Comparison of ENCODE assay signal across 8 cellular contexts in genomic region chr2:88059979-88060906, GRCh38. TPM values are rescaled to one million over a fixed set of nuclear protein-coding genes. Genes with fewer than 3 reads are reported as not detected.
DNase-seq lines count a peak whose midpoint lies in the region; ATAC-seq and TF ChIP-seq lines count a peak whose summit lies in the region.

No MANE protein-coding gene starts in this region.

- peaks cover 25% of the 10 kb centered on the region for H3K4me1 Mint-ChIP-seq in stimulated activated effector memory CD8-positive, alpha-beta T cell treated with anti-CD3 and anti-CD28 coated beads, Interleukin-12 subunit alpha, Interleukin-12 subunit beta, amount 100 ng/mL, for 72 hours

- no peak overlapping the region for H3K27ac Mint-ChIP-seq in stimulated activated effector memory CD8-positive, alpha-beta T cell treated with anti-CD3 and anti-CD28 coated beads, Interleukin-12 subunit alpha, Interleukin-12 subunit beta, amount 100 ng/mL, for 72 hours

- no peak overlapping the region for H3K27ac ChIP-seq in hepatocyte

- no peaks in the 10 kb centered on the region for H3K9me3 Mint-ChIP-seq in stimulated activated effector memory CD8-positive, alpha-beta T cell treated with anti-CD3 and anti-CD28 coated beads, Interleukin-12 subunit alpha, Interleukin-12 subunit beta, amount 100 ng/mL, for 72 hours

- H3K4me2 ChIP-seq in hepatocyte = no peak overlapping the region

- ATAC-seq in HG03175 (IDR thresholded peaks at IDR 0.05; ENCODE audit: unreplicated experiment) = peak; percentile 36
- peak; percentile 38 for ATAC-seq in stimulated activated effector memory CD8-positive, alpha-beta T cell treated with anti-CD3 and anti-CD28 coated beads, Interleukin-12 subunit alpha, Interleukin-12 subunit beta, amount 100 ng/mL, for 72 hours
- ATAC-seq in GM19452 (IDR thresholded peaks at IDR 0.05; ENCODE audit: unreplicated experiment) = no peak

- peaks cover 6% of the 10 kb centered on the region for H3K4me1 ChIP-seq in hepatocyte (ENCODE audit: insufficient read depth)

- DNase-seq in Ammon's horn (ENCODE audit: low spot score) (peak; percentile 69), NCI-H526 (lab: John Stamatoyannopoulos, UW) (peak; percentile 34 to 77), hepatocyte (ENCODE audit: low spot score) (peak; percentile 69)
- peak; percentile 19 for DNase-seq in activated naive CD4-positive, alpha-beta T cell treated with anti-CD3 and anti-CD28 coated beads, Interleukin-2, amount 50 U/mL, for 16 hours
- no peak for DNase-seq in stimulated activated effector memory CD8-positive, alpha-beta T cell treated with anti-CD3 and anti-CD28 coated beads, Interleukin-12 subunit alpha, Interleukin-12 subunit beta, amount 100 ng/mL, for 72 hours (ENCODE audit: low spot score in 2 of 2)

- H2AFZ ChIP-seq in hepatocyte = peak overlapping the region; percentile 36

- no peaks in the 10 kb centered on the region for H3K9me3 ChIP-seq in hepatocyte (ENCODE audit: low read depth)

- peaks cover 12% of the 10 kb centered on the region for H3K36me3 Mint-ChIP-seq in stimulated activated effector memory CD8-positive, alpha-beta T cell treated with anti-CD3 and anti-CD28 coated beads, Interleukin-12 subunit alpha, Interleukin-12 subunit beta, amount 100 ng/mL, for 72 hours

- no peaks in the 10 kb centered on the region for H3K9me2 ChIP-seq in hepatocyte (replicated peaks; ENCODE audit: insufficient read depth)

- no peaks in the 10 kb centered on the region for H3K27me3 ChIP-seq in hepatocyte

- H3K79me2 ChIP-seq in hepatocyte = peaks cover 1% of the 10 kb centered on the region

- TF ChIP-seq CTCF in GM12875 (IDR thresholded peaks at IDR 0.05; ENCODE audit: borderline replicate concordance, insufficient read depth, low read depth, low read length) (peak; percentile 69; the same call in 1 of the 2 replicates), hepatocyte (IDR thresholded peaks at IDR 0.05; ENCODE audit: poor library complexity) (peak; percentile 77)

- H3K4me3 ChIP-seq in GM12875 (ENCODE audit: low read depth, low read length) (no peak overlapping the region), hepatocyte (no peak overlapping the region)

- WGBS in hepatocyte (ENCODE audit: low lambda C conversion rate, missing lambda C conversion rate) = 55% methylated on average over 5 of the region's 5 CpGs

- H3K36me3 ChIP-seq in hepatocyte (replicated peaks; ENCODE audit: insufficient read depth, low read depth) = no peaks in the 10 kb centered on the region

- H3K4me3 Mint-ChIP-seq in stimulated activated effector memory CD8-positive, alpha-beta T cell treated with anti-CD3 and anti-CD28 coated beads, Interleukin-12 subunit alpha, Interleukin-12 subunit beta, amount 100 ng/mL, for 72 hours = no peak overlapping the region

- H4K20me1 ChIP-seq in hepatocyte (ENCODE audit: insufficient read depth, poor library complexity, severe bottlenecking) = no peaks in the 10 kb centered on the region

RNA-seq across cellular contexts. Expression of gene KRCC1, which starts 4.7 kb away (rescaled TPM):
- total RNA-seq in hepatocyte = 30.4 and 30.9 TPM in 2 replicates
- 18.3 and 18.5 TPM in 2 replicates for polyA plus RNA-seq in hepatocyte

RNA-seq across cellular contexts. Expression of gene SMYD1, which starts 7.4 kb away (rescaled TPM):
- not detected in 2 replicates for total RNA-seq in hepatocyte
- 0.10 TPM in 1 of 2 replicates, not detected in the other for polyA plus RNA-seq in hepatocyte

RNA-seq across cellular contexts. Expression of gene RNU2-63P, which starts 43.9 kb away (rescaled TPM):
- not detected in 2 replicates for total RNA-seq in hepatocyte
- polyA plus RNA-seq in hepatocyte = 1.4 and 1.5 TPM in 2 replicates

Comparison
In these comparisons a context has a peak if more than half of its experiments do, and no peak if none do; other contexts are left out.
1. DNase-seq: peak in Ammon's horn (single experiment), NCI-H526 (2 of 2), activated naive CD4-positive, alpha-beta T cell treated with anti-CD3 and anti-CD28 coated beads, Interleukin-2, amount 50 U/mL, for 16 hours (single experiment) and hepatocyte (single experiment); none in stimulated activated effector memory CD8-positive, alpha-beta T cell treated with anti-CD3 and anti-CD28 coated beads, Interleukin-12 subunit alpha, Interleukin-12 subunit beta, amount 100 ng/mL, for 72 hours (0 of 2).